9 cellular contexts compared by ENCODE assay signal in genomic region chr7:2063562-2064360, GRCh38.
DNase-seq lines count a peak whose midpoint lies in the region; ATAC-seq and TF ChIP-seq lines count a peak whose summit lies in the region.
"Had no signal": no experiment of that assay in that cellular context is flagged by ENCODE, and none has a peak within 500 bp of the region (broad histone marks: within the 10 kb centered on the region; RNA-seq: fewer than 3 reads in every experiment).

No MANE protein-coding gene starts in this region.

- no peaks in the 10 kb centered on the region for H3K9me3 ChIP-seq in Panc1 (ENCODE audit: control insufficient read depth, insufficient read depth, low read depth, low read length)

- H3K36me3 ChIP-seq in Panc1 (ENCODE audit: control insufficient read depth, insufficient read depth, low read length): no peaks in the 10 kb centered on the region

- CTCF ChIA-PET in Panc1 (lab: Charles Lee): no interaction called here

- ATAC-seq in Panc1 (peak; percentile 39), HG03342 (IDR thresholded peaks at IDR 0.05; ENCODE audit: unreplicated experiment) (no peak)

- no TSS peak for BruUV-seq in Panc1 (replicated peaks; lab: Mats Ljungman, UMichigan)

- no peaks in the 10 kb centered on the region for H3K27me3 ChIP-seq in Panc1 (ENCODE audit: control insufficient read depth, insufficient read depth, low read length)
- H3K27me3 ChIP-seq: esophagus squamous epithelium had no signal

- DNase-seq in DMS153 treated with DMSO at 0.1 percent for 48 hours (lab: John Stamatoyannopoulos, UW; ENCODE audit: unreplicated experiment): peak; percentile 90
- no peak for DNase-seq in Panc1 (ENCODE audit: low read depth, low spot score)
- DNase-seq in foreskin fibroblast: peak in 1 of 2 donors; percentile 78
- peak; percentile 13 for DNase-seq in smooth muscle cell of the brain vasculature (ENCODE audit: low read depth, low spot score)
- no peak for DNase-seq in NCI-H1092 treated with DMSO at 0.1 percent for 48 hours (lab: John Stamatoyannopoulos, UW)
- no peak for DNase-seq in stimulated activated CD4-positive, alpha-beta T cell treated with anti-CD3 and anti-CD28 coated beads, Interleukin-15, amount 100 ng/mL, for 24 hours
- no peak for DNase-seq in NK-92 (lab: John Stamatoyannopoulos, UW; ENCODE audit: unreplicated experiment)
- DNase-seq: esophagus squamous epithelium had no signal

- POLR2A ChIA-PET in Panc1 (lab: Charles Lee): no interaction called here

- TF ChIP-seq CTCF in Panc1 (IDR thresholded peaks at IDR 0.05) (no peak), foreskin fibroblast (IDR thresholded peaks at IDR 0.05; ENCODE audit: low read depth, low read length) (peak; percentile 41)

- in situ Hi-C loops in Panc1 (cut with HindIII; ENCODE audit: low pct_unique_long_range_greater_than_20kb, low sequenced_read_pairs): no loop called here

- H3K4me3 ChIP-seq in Panc1 (ENCODE audit: low read depth in 2 of 2, low read length in 2 of 2) (no peak overlapping the region), foreskin fibroblast (ENCODE audit: low read depth in 1 of 2, low read length in 2 of 2) (no peak overlapping the region)
- H3K4me3 ChIP-seq: esophagus squamous epithelium had no signal

- H3K27ac ChIP-seq in Panc1 (ENCODE audit: low read length): no peak overlapping the region

- intact Hi-C loops in Panc1 (cut with micrococcal nuclease; ENCODE audit: unreplicated experiment): no loop called here

- H3K4me1 ChIP-seq in Panc1 (ENCODE audit: control insufficient read depth, insufficient read depth, low read length): no peaks in the 10 kb centered on the region

Comparison
In these comparisons a context has a peak if more than half of its experiments do, and no peak if none do; other contexts are left out.
1. DNase-seq: peak in DMS153 treated with DMSO at 0.1 percent for 48 hours (single experiment) and smooth muscle cell of the brain vasculature (single experiment); none in Panc1 (single experiment), NCI-H1092 treated with DMSO at 0.1 percent for 48 hours (single experiment), stimulated activated CD4-positive, alpha-beta T cell treated with anti-CD3 and anti-CD28 coated beads, Interleukin-15, amount 100 ng/mL, for 24 hours (single experiment) and NK-92 (single experiment).